ENCODE assay signal across 8 cellular contexts in the genomic region with DNA sequence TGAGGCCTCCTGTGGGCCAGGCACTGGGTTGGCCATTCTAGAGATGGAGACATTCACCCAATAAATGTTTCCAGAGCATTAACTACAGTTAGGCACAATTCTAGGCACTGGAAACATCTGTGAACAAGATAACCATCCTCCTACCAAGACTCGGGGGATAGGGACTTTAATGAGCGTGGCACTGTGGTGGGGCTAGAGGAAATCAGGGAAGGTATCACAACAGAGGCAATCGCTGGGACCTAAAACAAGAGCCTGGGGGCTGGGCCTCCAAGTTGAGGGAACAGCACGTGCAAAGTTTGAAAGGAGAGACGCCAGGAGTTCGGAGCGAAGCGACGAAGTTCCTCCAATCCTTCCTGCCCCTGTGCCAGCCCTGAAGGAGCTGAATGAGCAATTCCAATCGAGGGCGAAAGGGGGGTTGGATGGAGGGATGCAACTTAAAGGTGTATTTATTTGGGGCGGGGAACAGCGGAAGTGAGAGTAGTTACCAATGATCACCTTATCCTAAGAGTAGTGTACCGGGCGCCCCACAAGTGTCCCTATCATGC. TPM values are rescaled to one million over a fixed set of nuclear protein-coding genes. Genes with fewer than 3 reads are reported as not detected.
DNase-seq lines count a peak whose midpoint lies in the region; ATAC-seq and TF ChIP-seq lines count a peak whose summit lies in the region.

No MANE protein-coding gene starts in this region.

- peaks cover 12 to 24% of the 10 kb centered on the region in 2 donors for H3K36me3 Mint-ChIP-seq in activated T-cell treated with anti-CD3 and anti-CD28 coated beads, Interleukin-2, amount 50 U/mL, for 72 hours (ENCODE audit: insufficient read depth in 2 of 2)
- H3K36me3 Mint-ChIP-seq in activated CD8-positive, alpha-beta T cell treated with anti-CD3 and anti-CD28 coated beads, Interleukin-2, amount 10 ng/mL, durations not matched to agents 7 days and 5 days (ENCODE audit: low read depth): peaks cover 48% of the 10 kb centered on the region

- no peaks in the 10 kb centered on the region for H3K27me3 Mint-ChIP-seq in activated T-cell treated with anti-CD3 and anti-CD28 coated beads, Interleukin-2, amount 50 U/mL, for 72 hours (ENCODE audit: low read depth)
- no peaks in the 10 kb centered on the region for H3K27me3 Mint-ChIP-seq in activated CD8-positive, alpha-beta T cell treated with anti-CD3 and anti-CD28 coated beads, Interleukin-2, amount 10 ng/mL, durations not matched to agents 7 days and 5 days (ENCODE audit: low read depth)

- 27% methylated on average over 15 of the region's 15 CpGs for WGBS in suprapubic skin

- H3K4me1 ChIP-seq in suprapubic skin: peaks cover 26% of the 10 kb centered on the region

- no peak for TF ChIP-seq EP300 in suprapubic skin (IDR thresholded peaks at IDR 0.05)

- H3K27ac ChIP-seq in suprapubic skin: peak overlapping the region; percentile 82

- no peak for TF ChIP-seq POLR2A in suprapubic skin (IDR thresholded peaks at IDR 0.05)

- H3K9me3 Mint-ChIP-seq in activated T-cell treated with anti-CD3 and anti-CD28 coated beads, Interleukin-2, amount 50 U/mL, for 72 hours: no peaks in the 10 kb centered on the region
- H3K9me3 Mint-ChIP-seq in activated CD8-positive, alpha-beta T cell treated with anti-CD3 and anti-CD28 coated beads, Interleukin-2, amount 10 ng/mL, durations not matched to agents 7 days and 5 days (ENCODE audit: insufficient read depth): no peaks in the 10 kb centered on the region

- CTCF ChIA-PET in activated CD8-positive, alpha-beta T cell treated with anti-CD3 and anti-CD28 coated beads, Interleukin-2, amount 10 ng/mL, durations not matched to agents 7 days and 5 days (lab: Charles Lee): interaction anchor here (0.9 to 2.2 kb wide), 5 partner anchors 13 to 78 kb away, joined by 3 to 10 read pairs (median 4); a partner anchor contains a TSS

- H3K27ac Mint-ChIP-seq in activated T-cell treated with anti-CD3 and anti-CD28 coated beads, Interleukin-2, amount 50 U/mL, for 72 hours: peak overlapping the region; percentile 55
- H3K27ac Mint-ChIP-seq in activated CD8-positive, alpha-beta T cell treated with anti-CD3 and anti-CD28 coated beads, Interleukin-2, amount 10 ng/mL, durations not matched to agents 7 days and 5 days: peak overlapping the region; percentile 98

- no peak for TF ChIP-seq CTCF in suprapubic skin (IDR thresholded peaks at IDR 0.05)

- H3K4me3 Mint-ChIP-seq in activated T-cell treated with anti-CD3 and anti-CD28 coated beads, Interleukin-2, amount 50 U/mL, for 72 hours: peak overlapping the region; percentile 88 to 98
- peak overlapping the region; percentile 94 for H3K4me3 Mint-ChIP-seq in activated CD8-positive, alpha-beta T cell treated with anti-CD3 and anti-CD28 coated beads, Interleukin-2, amount 10 ng/mL, durations not matched to agents 7 days and 5 days

- no peaks in the 10 kb centered on the region for H3K9me3 ChIP-seq in suprapubic skin

- peaks cover 46% of the 10 kb centered on the region for H3K4me1 Mint-ChIP-seq in activated T-cell treated with anti-CD3 and anti-CD28 coated beads, Interleukin-2, amount 50 U/mL, for 72 hours (ENCODE audit: low read depth)
- H3K4me1 Mint-ChIP-seq in activated CD8-positive, alpha-beta T cell treated with anti-CD3 and anti-CD28 coated beads, Interleukin-2, amount 10 ng/mL, durations not matched to agents 7 days and 5 days (ENCODE audit: low read depth): peaks cover 31% of the 10 kb centered on the region

- no peak for DNase-seq in activated T-cell treated with anti-CD3 and anti-CD28 coated beads, Interleukin-2, amount 50 U/mL, for 72 hours
- DNase-seq in activated T-cell treated with anti-CD3 and anti-CD28 coated beads, Interleukin-2, amount 50 U/mL, for 1 hour: no peak
- no peak for DNase-seq in activated CD8-positive, alpha-beta T cell treated with anti-CD3 and anti-CD28 coated beads, Interleukin-2, amount 10 ng/mL, durations not matched to agents 7 days and 5 days
- DNase-seq in iPS-NIHi11 (ENCODE audit: low spot score) (peak; percentile 17), suprapubic skin (ENCODE audit: low spot score in 2 of 2) (no peak), epidermal melanocyte (ENCODE audit: insufficient read length, low spot score) (no peak)
- no peak for DNase-seq in stimulated activated CD4-positive, alpha-beta T cell treated with anti-CD3 and anti-CD28 coated beads, Interleukin-12 subunit alpha, Interleukin-12 subunit beta, amount 100 ng/mL, for 4 hours

- peaks cover 48% of the 10 kb centered on the region for H3K36me3 ChIP-seq in suprapubic skin

- POLR2A ChIA-PET in activated CD8-positive, alpha-beta T cell treated with anti-CD3 and anti-CD28 coated beads, Interleukin-2, amount 10 ng/mL, durations not matched to agents 7 days and 5 days (lab: Charles Lee): interaction anchor here (0.7 to 2.0 kb wide), 5 partner anchors 8 to 128 kb away, joined by 3 to 8 read pairs (median 4); a partner anchor contains a TSS

- H3K4me3 ChIP-seq in suprapubic skin: peak overlapping the region; percentile 81

- ATAC-seq in activated T-cell treated with anti-CD3 and anti-CD28 coated beads, Interleukin-2, amount 50 U/mL, for 72 hours (replicated peaks in 1 of 2): no peak
- ATAC-seq in activated CD8-positive, alpha-beta T cell treated with anti-CD3 and anti-CD28 coated beads, Interleukin-2, amount 10 ng/mL, durations not matched to agents 7 days and 5 days: no peak
- ATAC-seq in GM18867 (IDR thresholded peaks at IDR 0.05; ENCODE audit: unreplicated experiment): no peak

- H3K27me3 ChIP-seq in suprapubic skin: no peaks in the 10 kb centered on the region

RNA-seq across cellular contexts. Expression of a gene that starts 0.8 kb away (rescaled TPM):
- 100 to 1,000 TPM; 133 to 162 TPM for total RNA-seq in activated T-cell treated with anti-CD3 and anti-CD28 coated beads, Interleukin-2, amount 50 U/mL, for 72 hours
- 100 to 1,000 TPM; 163 to 181 TPM for total RNA-seq in activated CD8-positive, alpha-beta T cell treated with anti-CD3 and anti-CD28 coated beads, Interleukin-2, amount 10 ng/mL, durations not matched to agents 7 days and 5 days
- total RNA-seq in suprapubic skin: 10 to 100 TPM; 17.2 to 26.9 (median 21.5) TPM

RNA-seq across cellular contexts. Expression of a gene that starts 7.1 kb away (rescaled TPM):
- 10 to 100 TPM; 68.2 to 80.1 TPM for total RNA-seq in activated T-cell treated with anti-CD3 and anti-CD28 coated beads, Interleukin-2, amount 50 U/mL, for 72 hours
- total RNA-seq in activated CD8-positive, alpha-beta T cell treated with anti-CD3 and anti-CD28 coated beads, Interleukin-2, amount 10 ng/mL, durations not matched to agents 7 days and 5 days: 10 to 100 TPM; 56.4 to 64.1 TPM
- 10 to 100 TPM; 80.6 to 94.7 (median 88.9) TPM for total RNA-seq in suprapubic skin

RNA-seq across cellular contexts. Expression of a gene that starts 17.9 kb away (rescaled TPM):
- total RNA-seq in activated T-cell treated with anti-CD3 and anti-CD28 coated beads, Interleukin-2, amount 50 U/mL, for 72 hours: 10 to 100 TPM; 43.2 to 53.3 TPM
- 1 to 10 TPM in 1 of 2 experiments, under 1 TPM in 1; 0.73 to 1.2 TPM for total RNA-seq in activated CD8-positive, alpha-beta T cell treated with anti-CD3 and anti-CD28 coated beads, Interleukin-2, amount 10 ng/mL, durations not matched to agents 7 days and 5 days
- total RNA-seq in suprapubic skin: 1 to 10 TPM in 3 of 4 donors, not detected in 1; 1.7 to 3.7 (median 3.5) TPM

RNA-seq across cellular contexts. Expression of a gene that starts 35.4 kb away (rescaled TPM):
- total RNA-seq in activated T-cell treated with anti-CD3 and anti-CD28 coated beads, Interleukin-2, amount 50 U/mL, for 72 hours: 1 to 10 TPM; 1.6 to 2.1 TPM
- total RNA-seq in activated CD8-positive, alpha-beta T cell treated with anti-CD3 and anti-CD28 coated beads, Interleukin-2, amount 10 ng/mL, durations not matched to agents 7 days and 5 days: under 1 TPM; 0.52 to 0.84 TPM
- not detected for total RNA-seq in suprapubic skin

RNA-seq across cellular contexts. Expression of a gene that starts 49.3 kb away (rescaled TPM):
- 1 to 10 TPM in 1 of 2 donors, under 1 TPM in 1; 0.86 to 1.3 TPM for total RNA-seq in activated T-cell treated with anti-CD3 and anti-CD28 coated beads, Interleukin-2, amount 50 U/mL, for 72 hours
- not detected for total RNA-seq in activated CD8-positive, alpha-beta T cell treated with anti-CD3 and anti-CD28 coated beads, Interleukin-2, amount 10 ng/mL, durations not matched to agents 7 days and 5 days
- total RNA-seq in suprapubic skin: under 1 TPM in 1 of 4 donors, not detected in 3; 0.29 TPM

Comparison
In these comparisons a context has a peak if more than half of its experiments do, and no peak if none do; other contexts are left out.
1. RNA of a gene that starts 0.8 kb away (total RNA-seq): 163 to 181 TPM in activated CD8-positive, alpha-beta T cell treated with anti-CD3 and anti-CD28 coated beads, Interleukin-2, amount 10 ng/mL, durations not matched to agents 7 days and 5 days and 133 to 162 TPM in activated T-cell treated with anti-CD3 and anti-CD28 coated beads, Interleukin-2, amount 50 U/mL, for 72 hours; 17.2 to 26.9 TPM in suprapubic skin; every median in the first group is over 4 times any median in the second.
2. RNA of a gene that starts 17.9 kb away (total RNA-seq): 43.2 to 53.3 TPM in activated T-cell treated with anti-CD3 and anti-CD28 coated beads, Interleukin-2, amount 50 U/mL, for 72 hours; 1.7 to 3.7 TPM in suprapubic skin and 0.73 to 1.2 TPM in activated CD8-positive, alpha-beta T cell treated with anti-CD3 and anti-CD28 coated beads, Interleukin-2, amount 10 ng/mL, durations not matched to agents 7 days and 5 days; every median in the first group is over 4 times any median in the second.